ENCODE assay signal across 8 cellular contexts in the genomic region with DNA sequence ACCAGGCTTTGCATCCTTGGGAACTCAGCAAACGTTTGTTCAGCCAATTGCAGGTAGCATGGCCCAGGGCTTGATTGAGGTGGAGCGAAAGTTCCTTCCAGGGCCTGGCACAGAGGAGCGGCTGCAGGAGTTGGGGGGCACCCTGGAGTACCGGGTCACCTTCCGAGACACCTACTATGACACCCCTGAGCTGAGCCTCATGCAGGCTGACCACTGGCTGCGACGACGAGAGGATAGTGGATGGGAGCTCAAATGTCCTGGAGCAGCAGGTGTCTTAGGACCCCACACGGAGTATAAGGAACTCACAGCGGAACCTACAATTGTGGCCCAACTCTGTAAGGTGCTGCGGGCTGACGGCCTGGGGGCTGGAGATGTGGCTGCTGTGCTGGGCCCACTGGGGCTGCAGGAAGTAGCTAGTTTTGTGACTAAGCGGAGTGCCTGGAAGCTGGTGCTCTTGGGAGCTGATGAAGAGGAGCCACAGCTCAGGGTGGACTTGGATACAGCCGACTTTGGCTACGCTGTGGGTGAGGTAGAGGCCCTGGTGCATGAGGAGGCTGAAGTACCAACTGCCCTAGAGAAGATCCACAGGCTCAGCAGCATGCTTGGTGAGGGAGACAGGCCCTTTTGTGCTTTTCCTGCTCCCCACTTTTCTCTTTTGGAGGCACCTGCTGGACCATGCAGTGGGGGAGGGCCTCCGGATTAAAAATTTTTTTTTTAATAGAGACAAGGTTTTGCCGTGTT. TPM values are rescaled to one million over a fixed set of nuclear protein-coding genes. Genes with fewer than 3 reads are reported as not detected.
DNase-seq lines count a peak whose midpoint lies in the region; ATAC-seq, FAIRE-seq and TF ChIP-seq lines count a peak whose summit lies in the region.

No MANE protein-coding gene starts in this region.

- peak overlapping the region; percentile 94 for H2AK9ac ChIP-seq in IMR-90 (replicated peaks; ENCODE audit: low read depth, low read length, poor library complexity)

- H3K27me3 ChIP-seq in IMR-90 (ENCODE audit: control insufficient read depth, insufficient read depth, low read length): no peaks in the 10 kb centered on the region
- no peaks in the 10 kb centered on the region for H3K27me3 ChIP-seq in K562 (ENCODE audit: control insufficient read depth in 2 of 2, insufficient read depth in 2 of 2, low read length in 2 of 2)
- no peaks in the 10 kb centered on the region for H3K27me3 ChIP-seq in mesendoderm (ENCODE audit: insufficient read depth, low read length, poor library complexity)

- intact Hi-C loops in IMR-90 (cut with micrococcal nuclease): no loop called here
- intact Hi-C loops in K562 (cut with micrococcal nuclease): loop anchor here (10.0 kb wide), 1 partner anchor 232 kb away; a partner anchor contains a TSS

- H3K23ac ChIP-seq in IMR-90 (ENCODE audit: low read depth, low read length): peak overlapping the region; percentile 47; the same call in 1 of the 2 replicates
- H3K23ac ChIP-seq in mesendoderm (ENCODE audit: low read length): no peak overlapping the region

- H3K4me2 ChIP-seq in IMR-90 (ENCODE audit: low read depth, low read length) (peak overlapping the region; percentile 91), K562 (ENCODE audit: insufficient read depth, low read length) (peak overlapping the region; percentile 86), mesendoderm (ENCODE audit: low read length) (peak overlapping the region; percentile 86)

- H2AFZ ChIP-seq in IMR-90 (replicated peaks; ENCODE audit: low read length, poor library complexity) (peak overlapping the region; percentile 100), K562 (ENCODE audit: low read depth, low read length) (peak overlapping the region; percentile 98)

- H3K36me3 ChIP-seq in IMR-90 (ENCODE audit: control insufficient read depth, insufficient read depth, low read length): peaks cover 7% of the 10 kb centered on the region
- H3K36me3 ChIP-seq in K562 (ENCODE audit: control insufficient read depth, insufficient read depth, low read length): peaks cover 34% of the 10 kb centered on the region; the same call in 2 of the 3 replicates
- peaks cover 8% of the 10 kb centered on the region for H3K36me3 ChIP-seq in mesendoderm (ENCODE audit: control insufficient read depth, insufficient read depth, low read length)

- POLR2A ChIA-PET in AG04449 (lab: Yijun Ruan, JAX): no interaction called here
- POLR2A ChIA-PET in IMR-90 (lab: Charles Lee; ENCODE audit: unreplicated experiment): interaction anchor here (1.2 kb wide), 1 partner anchor 80 kb away, joined by 4 read pairs; no protein-coding TSS in a partner anchor
- POLR2A ChIA-PET in K562 (lab: Yijun Ruan, JAX): interaction anchor here (0.9 to 1.4 kb wide), 2 partner anchors 235 to 256 kb away, joined by 3 to 5 read pairs; no protein-coding TSS in a partner anchor

- H4K91ac ChIP-seq in IMR-90 (ENCODE audit: insufficient read depth, low read depth, low read length): peak overlapping the region; percentile 57

- H3K9ac ChIP-seq in IMR-90 (ENCODE audit: low read depth, low read length): peak overlapping the region; percentile 92
- H3K9ac ChIP-seq in K562 (ENCODE audit: insufficient read depth in 1 of 2, low read depth in 2 of 2, low read length in 2 of 2): peak overlapping the region; percentile 88 to 94
- peak overlapping the region; percentile 66 for H3K9ac ChIP-seq in mesendoderm (ENCODE audit: low read length)

- TF ChIP-seq EP300 in K562 (IDR thresholded peaks at IDR 0.05; ENCODE audit: low read length): no peak

- in situ Hi-C loops in IMR-90 (cut with MboI; ENCODE audit: low sequenced_read_pairs): loop anchor here (5.0 to 10.0 kb wide), 2 partner anchors 80 to 232 kb away; a partner anchor contains a TSS
- in situ Hi-C loops in K562 (cut with MboI): loop anchor here (5.0 kb wide), 1 partner anchor 70 kb away; no protein-coding TSS in a partner anchor

- H4K20me1 ChIP-seq in IMR-90 (ENCODE audit: insufficient read depth, low read length): no peaks in the 10 kb centered on the region
- H4K20me1 ChIP-seq in K562 (replicated peaks; ENCODE audit: control insufficient read depth, insufficient read depth, low read length): 0 out of 2 replicates have a peak, but pooled peaks cover 3% of the 10 kb centered on the region

- H2BK15ac ChIP-seq in IMR-90 (ENCODE audit: low read depth, low read length): no peak overlapping the region
- no peak overlapping the region for H2BK15ac ChIP-seq in mesendoderm (replicated peaks; ENCODE audit: low read depth)

- H4K8ac ChIP-seq in IMR-90 (ENCODE audit: low read depth in 2 of 2, low read length in 2 of 2) (peak overlapping the region; percentile 91 to 98), mesendoderm (ENCODE audit: low read depth, low read length) (peak overlapping the region; percentile 29)

- TF ChIP-seq POLR2A in IMR-90 (IDR thresholded peaks at IDR 0.05; ENCODE audit: low read depth, low read length): no peak
- TF ChIP-seq POLR2A in K562 (conservative IDR thresholded peaks at IDR 0.05): no peak

- H3K14ac ChIP-seq in IMR-90 (replicated peaks; ENCODE audit: low read depth, low read length): peak overlapping the region; percentile 83

- peaks cover 15 to 18% of the 10 kb centered on the region in 2 experiments for H3K79me1 ChIP-seq in IMR-90 (ENCODE audit: low read depth in 1 of 2, low read length in 2 of 2)
- H3K79me1 ChIP-seq in mesendoderm (ENCODE audit: low read length): no peaks in the 10 kb centered on the region

- TF ChIP-seq CTCF in AG04449 (IDR thresholded peaks at IDR 0.05; ENCODE audit: insufficient read depth, low read length, missing control alignments) (no peak), IMR-90 (conservative IDR thresholded peaks at IDR 0.05; ENCODE audit: low read depth, low read length) (no peak), K562 (IDR thresholded peaks at IDR 0.05 in 2 of 3, conservative IDR thresholded peaks at IDR 0.05 in 1 of 3; ENCODE audit: insufficient read depth in 2 of 3, low read depth in 1 of 3, low read length in 3 of 3) (no peak)

- H3K4ac ChIP-seq in IMR-90 (ENCODE audit: low read depth, low read length): peak overlapping the region; percentile 92
- H3K4ac ChIP-seq in mesendoderm (ENCODE audit: low read depth, low read length): peak overlapping the region; percentile 61

- H3K4me3 ChIP-seq in AG04449 (ENCODE audit: low read depth, low read length) (peak overlapping the region; percentile 82), IMR-90 (ENCODE audit: insufficient read depth, low read depth, low read length) (peak overlapping the region; percentile 77), K562 (peak overlapping the region; percentile 68), mesendoderm (ENCODE audit: low read length) (no peak overlapping the region)

- H4K5ac ChIP-seq in IMR-90 (ENCODE audit: low read depth, low read length) (peak overlapping the region; percentile 92), mesendoderm (ENCODE audit: low read length) (no peak overlapping the region)

- no peak for ATAC-seq in IMR-90 (ENCODE audit: low read depth)
- ATAC-seq in K562: peak; percentile 25
- ATAC-seq in HG02884 (IDR thresholded peaks at IDR 0.05; ENCODE audit: unreplicated experiment): no peak
- no peak for ATAC-seq in HG03135 (IDR thresholded peaks at IDR 0.05; ENCODE audit: unreplicated experiment)

- H2BK120ac ChIP-seq in IMR-90 (ENCODE audit: low read depth, low read length): no peak overlapping the region
- H2BK120ac ChIP-seq in mesendoderm (ENCODE audit: low read depth, low read length): no peak overlapping the region

- H3K9me3 ChIP-seq in IMR-90 (ENCODE audit: control insufficient read depth, insufficient read depth, low read length) (no peaks in the 10 kb centered on the region), K562 (replicated peaks; ENCODE audit: control insufficient read depth, insufficient read depth, low read depth, low read length) (no peaks in the 10 kb centered on the region)

- dilution Hi-C loops in IMR-90 (cut with HindIII; ENCODE audit: low sequenced_read_pairs, unreplicated experiment): no loop called here

- TF ChIP-seq RAD21 in IMR-90 (IDR thresholded peaks at IDR 0.05; ENCODE audit: low read length) (no peak), K562 (CRISPR knock-in tag; conservative IDR thresholded peaks at IDR 0.05 in 1 of 2, IDR thresholded peaks at IDR 0.05 in 1 of 2) (no peak)

- H2AK5ac ChIP-seq in IMR-90 (ENCODE audit: low read depth, low read length) (peak overlapping the region; percentile 72), mesendoderm (ENCODE audit: low read length) (no peak overlapping the region)

- H2BK5ac ChIP-seq in IMR-90 (ENCODE audit: low read depth, low read length, poor library complexity, severe bottlenecking) (no peak overlapping the region), mesendoderm (ENCODE audit: low read length) (no peak overlapping the region)

- no peak overlapping the region for H2BK20ac ChIP-seq in IMR-90 (ENCODE audit: low read depth, low read length)

- H3K79me2 ChIP-seq in K562 (ENCODE audit: control insufficient read depth, insufficient read depth, low read length) (peaks cover 10% of the 10 kb centered on the region), mesendoderm (ENCODE audit: control insufficient read depth, insufficient read depth, low read length) (no peaks in the 10 kb centered on the region)

- H3K56ac ChIP-seq in IMR-90 (ENCODE audit: extremely low read depth, insufficient read depth, low read length): peak overlapping the region; percentile 77; the same call in 1 of the 2 replicates
- H3K56ac ChIP-seq in mesendoderm (ENCODE audit: low read length): peak overlapping the region; percentile 99

- CTCF ChIA-PET in AG04449 (lab: Yijun Ruan, JAX) (interaction anchor here (0.6 to 19.3 kb wide), 10 partner anchors 8 to 353 kb away, joined by 3 to 910 read pairs (median 6); a partner anchor contains a TSS), IMR-90 (lab: Yijun Ruan, JAX) (no interaction called here), K562 (lab: Yijun Ruan, JAX; ENCODE audit: low intra/inter-chr PET ratio) (no interaction called here)

- H3K9me1 ChIP-seq in IMR-90 (ENCODE audit: insufficient read depth, low read length) (peaks cover 10% of the 10 kb centered on the region), K562 (ENCODE audit: control insufficient read depth, insufficient read depth, low read length) (no peaks in the 10 kb centered on the region)

- DNase-seq in AG04449 (ENCODE audit: low read depth, low spot score) (no peak), IMR-90 (no peak), K562 (ENCODE audit: extremely low read depth in 1 of 4, low spot score in 3 of 4) (no peak), mesendoderm (no peak), GOT3 (lab: John Stamatoyannopoulos, UW) (no peak), cortex of kidney (lab: John Stamatoyannopoulos, UW) (no peak)

- H3K4me1 ChIP-seq in IMR-90 (ENCODE audit: control insufficient read depth, insufficient read depth, low read length) (peaks cover 7% of the 10 kb centered on the region), K562 (replicated peaks in 1 of 2; ENCODE audit: control insufficient read depth in 2 of 2, insufficient read depth in 2 of 2, low read length in 2 of 2) (peaks cover 7 to 13% of the 10 kb centered on the region in 2 experiments; a peak in 3 of 5 replicates), mesendoderm (ENCODE audit: control insufficient read depth, low read depth, low read length) (no peaks in the 10 kb centered on the region)

- H3K27ac ChIP-seq in IMR-90 (ENCODE audit: insufficient read depth, low read length) (peak overlapping the region; percentile 80), K562 (ENCODE audit: extremely low read depth, low read depth, low read length) (peak overlapping the region; percentile 76; the same call in 2 of the 3 replicates), mesendoderm (ENCODE audit: low read depth, low read length) (no peak overlapping the region)

- BruUV-seq in IMR-90 (replicated peaks; lab: Mats Ljungman, UMichigan) (no TSS peak), K562 (replicated peaks; lab: Mats Ljungman, UMichigan) (no TSS peak)

- FAIRE-seq in K562 (lab: Jason Lieb, UNC): no peak

- no peak overlapping the region; the same call in 1 of the 2 replicates for H3K18ac ChIP-seq in IMR-90 (ENCODE audit: low read depth, low read length)
- H3K18ac ChIP-seq in mesendoderm (ENCODE audit: low read length): no peak overlapping the region

- WGBS in IMR-90 (ENCODE audit: extremely low coverage in 2 of 2, insufficient read length in 1 of 2), 2 experiments: 55% methylated on average over 4 of the region's 17 CpGs; no CpG with 5 or more reads in 1 of the 2 experiments
- 8% methylated on average over 16 of the region's 17 CpGs for WGBS in K562 (ENCODE audit: insufficient coverage, low coverage, missing lambda C conversion rate)
- no CpG with 5 or more reads among the region's 17 CpGs for whole genome bisulfite sequencing in mesendoderm (ENCODE audit: extremely low coverage, insufficient coverage, low lambda C conversion rate)

RNA-seq across cellular contexts. Expression of a gene that starts 0.8 kb away (rescaled TPM):
- total RNA-seq in IMR-90 (2012; rRNA removed) (5.0 and 5.8 TPM in 2 replicates), K562 (2014; rRNA removed) (5.2 and 12.2 TPM in 2 replicates), K562 (2014; rRNA removed; fragmentation: Illumina TruSeq; extraction: Trizol) (2.2 and 2.4 TPM in 2 replicates), K562 (2015; rRNA removed; fragmentation: Illumina TruSeq; extraction: Trizol) (3.8 and 4.2 TPM in 2 replicates), K562 (2021) (6.3 and 8.7 TPM in 2 replicates)
- polyA plus RNA-seq in IMR-90 (2012; rRNA removed) (8.6 and 9.2 TPM in 2 replicates), K562 (2011; rRNA removed) (2.2 and 3.8 TPM in 2 replicates), K562 (2014; fragmentation: Illumina TruSeq; extraction: Trizol) (6.8 and 8.4 TPM in 2 replicates), K562 (2014; fragmentation: Nextera tagmentation; extraction: Ambion mirVana) (1 to 10 TPM; 6.4 to 6.5 TPM), K562 (2014; rRNA removed) (5.1 and 9.4 TPM in 2 replicates)
- 9.5 and 10.3 TPM in 2 replicates for polyA plus RNA-seq in IMR-90 (2012; cell fraction: cytosol; rRNA removed)
- 20.1 and 27.8 TPM in 2 replicates for polyA plus RNA-seq in IMR-90 (2012; cell fraction: nucleus; rRNA removed; ENCODE audit: low replicate concordance)
- 2.6 and 8.1 TPM in 2 replicates for total RNA-seq in K562 (2011; cell fraction: chromatin; rRNA removed; ENCODE audit: low replicate concordance)
- total RNA-seq in K562 (2011; cell fraction: nucleolus; rRNA removed): 5.2 and 7.1 TPM in 2 replicates
- total RNA-seq in K562 (2011; cell fraction: nucleoplasm; rRNA removed): 5.2 and 5.4 TPM in 2 replicates
- polyA plus RNA-seq in K562 (2011; cell fraction: cytosol; rRNA removed): 2.4 and 7.1 TPM in 2 replicates
- 2.2 and 7.9 TPM in 2 replicates for polyA plus RNA-seq in K562 (2011; cell fraction: nucleus; rRNA removed)
- polyA plus RNA-seq in K562 (2012): 5.6 and 7.4 TPM in 2 replicates
- 2.5 and 3.2 TPM in 2 replicates for polyA minus RNA-seq in K562 (2011; rRNA and poly(A)+ RNA removed)
- 2.7 and 2.9 TPM in 2 replicates for polyA minus RNA-seq in K562 (2011; cell fraction: cytosol; rRNA and poly(A)+ RNA removed)
- 2.4 and 2.8 TPM in 2 replicates for polyA minus RNA-seq in K562 (2011; cell fraction: nucleus; rRNA and poly(A)+ RNA removed)
- polyA plus RNA-seq in mesendoderm (2013, experiment 1 of 2): 5.0 TPM
- 5.9 TPM for polyA plus RNA-seq in mesendoderm (2013, experiment 2 of 2)

RNA-seq across cellular contexts. Expression of a gene that starts 5.3 kb away (rescaled TPM):
- under 0.01 and 0.18 TPM in 2 replicates for total RNA-seq in IMR-90 (2012; rRNA removed)
- polyA plus RNA-seq in IMR-90 (2012; rRNA removed): 0.53 and 0.67 TPM in 2 replicates
- 0.19 and 0.24 TPM in 2 replicates for polyA plus RNA-seq in IMR-90 (2012; cell fraction: cytosol; rRNA removed)
- 0.44 and 0.90 TPM in 2 replicates for polyA plus RNA-seq in IMR-90 (2012; cell fraction: nucleus; rRNA removed; ENCODE audit: low replicate concordance)
- 0.76 and 1.5 TPM in 2 replicates for total RNA-seq in K562 (2011; cell fraction: chromatin; rRNA removed; ENCODE audit: low replicate concordance)
- 0.26 and 0.67 TPM in 2 replicates for total RNA-seq in K562 (2011; cell fraction: nucleolus; rRNA removed)
- 0.15 and 0.23 TPM in 2 replicates for total RNA-seq in K562 (2011; cell fraction: nucleoplasm; rRNA removed)
- 0.29 TPM in 1 of 2 replicates, not detected in the other for total RNA-seq in K562 (2014; rRNA removed)
- 0.10 and 0.11 TPM in 2 replicates for total RNA-seq in K562 (2014; rRNA removed; fragmentation: Illumina TruSeq; extraction: Trizol)
- total RNA-seq in K562 (2015; rRNA removed; fragmentation: Illumina TruSeq; extraction: Trizol): 0.11 TPM in 2 replicates
- 0.11 and 0.22 TPM in 2 replicates for total RNA-seq in K562 (2021)
- polyA plus RNA-seq in K562 (2011; rRNA removed): 0.06 and 0.16 TPM in 2 replicates
- polyA plus RNA-seq in K562 (2011; cell fraction: cytosol; rRNA removed): under 0.01 and 0.04 TPM in 2 replicates
- polyA plus RNA-seq in K562 (2011; cell fraction: nucleus; rRNA removed): 0.20 and 0.50 TPM in 2 replicates
- 0.06 and 0.07 TPM in 2 replicates for polyA plus RNA-seq in K562 (2012)
- 0.03 and 0.09 TPM in 2 replicates for polyA plus RNA-seq in K562 (2014; fragmentation: Illumina TruSeq; extraction: Trizol)
- polyA plus RNA-seq in K562 (2014; fragmentation: Nextera tagmentation; extraction: Ambion mirVana): not detected
- polyA plus RNA-seq in K562 (2014; rRNA removed): 0.01 TPM in 1 of 2 replicates, not detected in the other
- polyA minus RNA-seq in K562 (2011; rRNA and poly(A)+ RNA removed): 0.15 and 0.18 TPM in 2 replicates
- polyA minus RNA-seq in K562 (2011; cell fraction: cytosol; rRNA and poly(A)+ RNA removed): not detected in 2 replicates
- polyA minus RNA-seq in K562 (2011; cell fraction: nucleus; rRNA and poly(A)+ RNA removed): 0.22 and 0.54 TPM in 2 replicates
- 6.4 TPM for polyA plus RNA-seq in mesendoderm (2013, experiment 1 of 2)
- polyA plus RNA-seq in mesendoderm (2013, experiment 2 of 2): 6.7 TPM

RNA-seq across cellular contexts. Expression of a gene that starts 10.7 kb away (rescaled TPM):
- total RNA-seq in IMR-90 (2012; rRNA removed) (2.2 and 2.9 TPM in 2 replicates), K562 (2014; rRNA removed) (19.1 and 25.8 TPM in 2 replicates), K562 (2014; rRNA removed; fragmentation: Illumina TruSeq; extraction: Trizol) (12.2 and 19.8 TPM in 2 replicates), K562 (2015; rRNA removed; fragmentation: Illumina TruSeq; extraction: Trizol) (27.7 and 31.9 TPM in 2 replicates), K562 (2021) (51.9 and 58.1 TPM in 2 replicates)
- polyA plus RNA-seq in IMR-90 (2012; rRNA removed) (19.2 and 19.7 TPM in 2 replicates), K562 (2011; rRNA removed) (65.3 and 135 TPM in 2 replicates), K562 (2014; fragmentation: Illumina TruSeq; extraction: Trizol) (41.3 and 56.2 TPM in 2 replicates), K562 (2014; fragmentation: Nextera tagmentation; extraction: Ambion mirVana) (10 to 100 TPM; 22.9 to 33.3 TPM), K562 (2014; rRNA removed) (73.4 and 83.5 TPM in 2 replicates)
- 4.7 and 6.1 TPM in 2 replicates for polyA plus RNA-seq in IMR-90 (2012; cell fraction: cytosol; rRNA removed)
- 148 and 262 TPM in 2 replicates for polyA plus RNA-seq in IMR-90 (2012; cell fraction: nucleus; rRNA removed; ENCODE audit: low replicate concordance)
- 396 and 1,008 TPM in 2 replicates for total RNA-seq in K562 (2011; cell fraction: chromatin; rRNA removed; ENCODE audit: low replicate concordance)
- 461 and 463 TPM in 2 replicates for total RNA-seq in K562 (2011; cell fraction: nucleolus; rRNA removed)
- 346 and 364 TPM in 2 replicates for total RNA-seq in K562 (2011; cell fraction: nucleoplasm; rRNA removed)
- polyA plus RNA-seq in K562 (2011; cell fraction: cytosol; rRNA removed): 61.3 and 70.5 TPM in 2 replicates
- polyA plus RNA-seq in K562 (2011; cell fraction: nucleus; rRNA removed): 934 and 1,029 TPM in 2 replicates
- polyA plus RNA-seq in K562 (2012): 53.3 and 105 TPM in 2 replicates
- 35.0 and 46.6 TPM in 2 replicates for polyA minus RNA-seq in K562 (2011; rRNA and poly(A)+ RNA removed)
- polyA minus RNA-seq in K562 (2011; cell fraction: cytosol; rRNA and poly(A)+ RNA removed): 23.4 and 34.6 TPM in 2 replicates
- polyA minus RNA-seq in K562 (2011; cell fraction: nucleus; rRNA and poly(A)+ RNA removed): 142 and 191 TPM in 2 replicates
- 44.0 TPM for polyA plus RNA-seq in mesendoderm (2013, experiment 1 of 2)
- 46.8 TPM for polyA plus RNA-seq in mesendoderm (2013, experiment 2 of 2)

RNA-seq across cellular contexts. Expression of a gene that starts 21.7 kb away (rescaled TPM):
- total RNA-seq in IMR-90 (2012; rRNA removed) (not detected in 2 replicates), K562 (2014; rRNA removed) (0.04 TPM in 1 of 2 replicates, not detected in the other), K562 (2014; rRNA removed; fragmentation: Illumina TruSeq; extraction: Trizol) (not detected in 2 replicates), K562 (2015; rRNA removed; fragmentation: Illumina TruSeq; extraction: Trizol) (0.04 TPM in 1 of 2 replicates, not detected in the other), K562 (2021) (0.13 TPM in 2 replicates)
- polyA plus RNA-seq in IMR-90 (2012; rRNA removed) (not detected in 2 replicates), K562 (2011; rRNA removed) (not detected in 2 replicates), K562 (2014; fragmentation: Illumina TruSeq; extraction: Trizol) (0.04 and 0.07 TPM in 2 replicates), K562 (2014; fragmentation: Nextera tagmentation; extraction: Ambion mirVana) (under 1 TPM in 1 of 2 experiments, not detected in 1; 0.06 TPM), K562 (2014; rRNA removed) (0.07 TPM in 1 of 2 replicates, not detected in the other)
- polyA plus RNA-seq in IMR-90 (2012; cell fraction: cytosol; rRNA removed): not detected in 2 replicates
- polyA plus RNA-seq in IMR-90 (2012; cell fraction: nucleus; rRNA removed; ENCODE audit: low replicate concordance): not detected in 2 replicates
- total RNA-seq in K562 (2011; cell fraction: chromatin; rRNA removed; ENCODE audit: low replicate concordance): not detected in 2 replicates
- not detected in 2 replicates for total RNA-seq in K562 (2011; cell fraction: nucleolus; rRNA removed)
- 0.23 TPM in 1 of 2 replicates, not detected in the other for total RNA-seq in K562 (2011; cell fraction: nucleoplasm; rRNA removed)
- 0.01 TPM in 1 of 2 replicates, not detected in the other for polyA plus RNA-seq in K562 (2011; cell fraction: cytosol; rRNA removed)
- polyA plus RNA-seq in K562 (2011; cell fraction: nucleus; rRNA removed): 0.07 TPM in 1 of 2 replicates, not detected in the other
- polyA plus RNA-seq in K562 (2012): 0.12 and 0.24 TPM in 2 replicates
- polyA minus RNA-seq in K562 (2011; rRNA and poly(A)+ RNA removed): not detected in 2 replicates
- not detected in 2 replicates for polyA minus RNA-seq in K562 (2011; cell fraction: cytosol; rRNA and poly(A)+ RNA removed)
- polyA minus RNA-seq in K562 (2011; cell fraction: nucleus; rRNA and poly(A)+ RNA removed): not detected in 2 replicates
- polyA plus RNA-seq in mesendoderm (2013, experiment 1 of 2): 2.1 TPM
- polyA plus RNA-seq in mesendoderm (2013, experiment 2 of 2): 2.1 TPM
